Comparison of ENCODE assay signal across 2 cellular contexts in genomic region chr16:54998834-54999233, GRCh38.
A peak's percentile ranks its signal among the peaks of the same experiment; 100 is the strongest.
TF ChIP-seq lines count a peak whose summit lies in the region.

No MANE protein-coding gene starts in this region.

TF ChIP-seq in HepG2, 621 proteins besides CTCF, POLR2A, EP300 and RAD21:
- TF ChIP-seq ZNF768 (CRISPR knock-in tag; IDR thresholded peaks at IDR 0.05) (peak; percentile 39; the same call in 1 of the 2 replicates), ZNF446 (CRISPR knock-in tag; IDR thresholded peaks at IDR 0.05) (no peak), TCF7L2 (IDR thresholded peaks at IDR 0.05; ENCODE audit: low read depth, low read length) (no peak), HIC2 (CRISPR knock-in tag; IDR thresholded peaks at IDR 0.05; ENCODE audit: low read depth) (no peak), ZNF629 (CRISPR knock-in tag; conservative IDR thresholded peaks at IDR 0.05) (0 out of 2 replicates have a peak, but pooled peaks have one; percentile 14), ELK4 (CRISPR knock-in tag; IDR thresholded peaks at IDR 0.05; ENCODE audit: borderline replicate concordance) (no peak), TGIF2 (CRISPR knock-in tag; IDR thresholded peaks at IDR 0.05) (no peak), ZNF720 (CRISPR knock-in tag; IDR thresholded peaks at IDR 0.05) (no peak)

TF ChIP-seq in H1, 55 proteins besides CTCF, POLR2A, EP300 and RAD21:
- TF ChIP-seq CBX8 (IDR thresholded peaks at IDR 0.05; ENCODE audit: borderline replicate concordance, low read depth, low read length) (no peak), CTBP2 (IDR thresholded peaks at IDR 0.05; ENCODE audit: borderline replicate concordance, insufficient read depth, insufficient read length, low read length) (no peak), SP2 (IDR thresholded peaks at IDR 0.05; ENCODE audit: low read length) (no peak), KDM1A (IDR thresholded peaks at IDR 0.05; ENCODE audit: borderline replicate concordance, low read length) (peak; percentile 46; the same call in 1 of the 2 replicates), SIX5 (IDR thresholded peaks at IDR 0.05; ENCODE audit: low read depth, low read length) (no peak), BCL11A (IDR thresholded peaks at IDR 0.05; ENCODE audit: low read depth in 2 of 2, low read length in 2 of 2) (no peak), PHF8 (conservative IDR thresholded peaks at IDR 0.05; ENCODE audit: low read depth, low read length) (no peak), CBX5 (IDR thresholded peaks at IDR 0.05; ENCODE audit: low read depth, low read length) (no peak)
